ENCODE assay signal across 15 cellular contexts in genomic region chr16:23491490-23492391, GRCh38. TPM values are rescaled to one million over a fixed set of nuclear protein-coding genes. Genes with fewer than 3 reads are reported as not detected.
A peak's percentile ranks its signal among the peaks of the same experiment; 100 is the strongest.
DNase-seq lines count a peak whose midpoint lies in the region; ATAC-seq and TF ChIP-seq lines count a peak whose summit lies in the region.
"Had no signal": no experiment of that assay in that cellular context is flagged by ENCODE, and none has a peak within 500 bp of the region (broad histone marks: within the 10 kb centered on the region; RNA-seq: fewer than 3 reads in every experiment).

No MANE protein-coding gene starts in this region.

- H3K27me3 ChIP-seq in foreskin keratinocyte = no peaks in the 10 kb centered on the region
- no peaks in the 10 kb centered on the region for H3K27me3 ChIP-seq in thyroid gland
- H3K27me3 ChIP-seq: pancreas had no signal

- H3K9me3 Mint-ChIP-seq in activated CD4-positive, alpha-beta T cell treated with anti-CD3 and anti-CD28 coated beads, Interleukin-2, amount 10 ng/mL, durations not matched to agents 24 days and 14 days = no peaks in the 10 kb centered on the region
- H3K9me3 Mint-ChIP-seq: stimulated activated naive CD8-positive, alpha-beta T cell treated with anti-CD3 and anti-CD28 coated beads, Interleukin-15, Interleukin-2, amounts not matched to agents 100 ng/mL and 50 ng/mL, for 24 hours had no signal

- intact Hi-C loops in activated CD4-positive, alpha-beta T cell treated with anti-CD3 and anti-CD28 coated beads, Interleukin-2, amount 10 ng/mL, durations not matched to agents 24 days and 14 days (cut with micrococcal nuclease) = no loop called here
- intact Hi-C loops in thyroid gland (cut with DNase I) = no loop called here

- H3K27ac ChIP-seq in SK-N-MC (0 out of 2 replicates have a peak overlapping the region, but pooled peaks have one; percentile 19), foreskin keratinocyte (no peak overlapping the region), thyroid gland (peak overlapping the region; percentile 90 to 92 (median 91))
- H3K27ac ChIP-seq: 22Rv1, pancreas had no signal

- ATAC-seq in foreskin keratinocyte (peak; percentile 81), HG03025 (IDR thresholded peaks at IDR 0.05; ENCODE audit: low FRiP score, unreplicated experiment) (no peak), HG03159 (IDR thresholded peaks at IDR 0.05; ENCODE audit: unreplicated experiment) (no peak)

- H3K4me1 ChIP-seq in foreskin keratinocyte (peaks cover 16% of the 10 kb centered on the region), thyroid gland (peaks cover 44 to 73% of the 10 kb centered on the region in 2 donors)

- H3K36me3 ChIP-seq in SK-N-MC (ENCODE audit: insufficient read depth, low read length) = peaks cover 89% of the 10 kb centered on the region
- H3K36me3 ChIP-seq in thyroid gland = peaks cover 42% of the 10 kb centered on the region in 2 donors

- H3K4me3 Mint-ChIP-seq in activated CD4-positive, alpha-beta T cell treated with anti-CD3 and anti-CD28 coated beads, Interleukin-2, amount 10 ng/mL, durations not matched to agents 24 days and 14 days = no peak overlapping the region
- H3K4me3 Mint-ChIP-seq: stimulated activated naive CD8-positive, alpha-beta T cell treated with anti-CD3 and anti-CD28 coated beads, Interleukin-15, Interleukin-2, amounts not matched to agents 100 ng/mL and 50 ng/mL, for 24 hours had no signal

- WGBS in thyroid gland, 2 donors = 38 to 52% methylated on average over 14 of the region's 14 CpGs

- H3K4me3 ChIP-seq in SK-N-MC (no peak overlapping the region), thyroid gland (replicated peaks in 1 of 3) (no peak overlapping the region)
- H3K4me3 ChIP-seq: pancreas had no signal

- no peaks in the 10 kb centered on the region for H3K27me3 Mint-ChIP-seq in activated CD4-positive, alpha-beta T cell treated with anti-CD3 and anti-CD28 coated beads, Interleukin-2, amount 10 ng/mL, durations not matched to agents 24 days and 14 days
- H3K27me3 Mint-ChIP-seq: stimulated activated naive CD8-positive, alpha-beta T cell treated with anti-CD3 and anti-CD28 coated beads, Interleukin-15, Interleukin-2, amounts not matched to agents 100 ng/mL and 50 ng/mL, for 24 hours had no signal

- TF ChIP-seq CTCF in foreskin keratinocyte (conservative IDR thresholded peaks at IDR 0.05) (no peak), thyroid gland (IDR thresholded peaks at IDR 0.05) (peak in 1 of 6 experiments; percentile 2)

- DNase-seq in activated CD4-positive, alpha-beta T cell treated with anti-CD3 and anti-CD28 coated beads, Interleukin-2, amount 10 ng/mL, durations not matched to agents 24 days and 14 days = no peak
- no peak for DNase-seq in activated CD4-positive, alpha-beta T cell treated with anti-CD3 and anti-CD28 coated beads, Interleukin-2, amount 50 U/mL, for 48 hours
- DNase-seq in SK-N-MC (ENCODE audit: low read depth, low spot score) (no peak), foreskin keratinocyte (peak; percentile 70 to 83), thyroid gland (peak; percentile 90 to 92), Ammon's horn (ENCODE audit: low spot score) (no peak)
- DNase-seq: activated effector memory CD4-positive, alpha-beta T cell treated with anti-CD3 and anti-CD28 coated beads, Interleukin-2, amount 50 U/mL, for 16 hours; DMS79 treated with DMSO at 0.1 percent for 48 hours; NCI-H146; pancreas; stimulated activated CD4-positive, alpha-beta T cell treated with anti-CD3 and anti-CD28 coated beads, Interleukin-1b, Interleukin-23, amount 100 ng/mL, for 48 hours had no signal

- H3K36me3 Mint-ChIP-seq in activated CD4-positive, alpha-beta T cell treated with anti-CD3 and anti-CD28 coated beads, Interleukin-2, amount 10 ng/mL, durations not matched to agents 24 days and 14 days (ENCODE audit: low read depth) = peaks cover 63% of the 10 kb centered on the region

- H3K9me3 ChIP-seq in SK-N-MC (ENCODE audit: low read depth, low read length) = no peaks in the 10 kb centered on the region
- H3K9me3 ChIP-seq in thyroid gland = no peaks in the 10 kb centered on the region
- H3K9me3 ChIP-seq: pancreas had no signal

- TF ChIP-seq POLR2A in thyroid gland (IDR thresholded peaks at IDR 0.05) = peak in 1 of 2 donors; percentile 20

- no peak overlapping the region for H3K9ac ChIP-seq in SK-N-MC (ENCODE audit: insufficient read length)

- peaks cover 2% of the 10 kb centered on the region for H3K4me1 Mint-ChIP-seq in activated CD4-positive, alpha-beta T cell treated with anti-CD3 and anti-CD28 coated beads, Interleukin-2, amount 10 ng/mL, durations not matched to agents 24 days and 14 days

- H3K27ac Mint-ChIP-seq in activated CD4-positive, alpha-beta T cell treated with anti-CD3 and anti-CD28 coated beads, Interleukin-2, amount 10 ng/mL, durations not matched to agents 24 days and 14 days = peak overlapping the region; percentile 48
- H3K27ac Mint-ChIP-seq: stimulated activated naive CD8-positive, alpha-beta T cell treated with anti-CD3 and anti-CD28 coated beads, Interleukin-15, Interleukin-2, amounts not matched to agents 100 ng/mL and 50 ng/mL, for 24 hours had no signal

RNA-seq across cellular contexts. Expression of gene GGA2, which starts 18.6 kb away (rescaled TPM):
- 109 and 113 TPM in 2 replicates for total RNA-seq in activated CD4-positive, alpha-beta T cell treated with anti-CD3 and anti-CD28 coated beads, Interleukin-2, amount 10 ng/mL, durations not matched to agents 24 days and 14 days
- 34.0 and 34.6 TPM in 2 replicates for total RNA-seq in foreskin keratinocyte
- polyA plus RNA-seq in foreskin keratinocyte = 16.5 and 17.5 TPM in 2 replicates
- total RNA-seq in thyroid gland = 100 to 1,000 TPM; 103 to 190 (median 159) TPM

RNA-seq across cellular contexts. Expression of gene COG7, which starts 38.8 kb away (rescaled TPM):
- 21.6 and 25.6 TPM in 2 replicates for total RNA-seq in activated CD4-positive, alpha-beta T cell treated with anti-CD3 and anti-CD28 coated beads, Interleukin-2, amount 10 ng/mL, durations not matched to agents 24 days and 14 days
- total RNA-seq in foreskin keratinocyte (15.9 and 17.0 TPM in 2 replicates), thyroid gland (10 to 100 TPM; 27.5 to 35.1 (median 30.8) TPM)
- 13.2 and 13.5 TPM in 2 replicates for polyA plus RNA-seq in foreskin keratinocyte

Comparison
In these comparisons a context has a peak if more than half of its experiments do, and no peak if none do; other contexts are left out.
1. DNase-seq: peak in foreskin keratinocyte (2 of 2) and thyroid gland (2 of 2); none in activated CD4-positive, alpha-beta T cell treated with anti-CD3 and anti-CD28 coated beads, Interleukin-2, amount 10 ng/mL, durations not matched to agents 24 days and 14 days (single experiment), activated CD4-positive, alpha-beta T cell treated with anti-CD3 and anti-CD28 coated beads, Interleukin-2, amount 50 U/mL, for 48 hours (0 of 2), SK-N-MC (single experiment) and Ammon's horn (single experiment).